ENCODE assay signal across 14 cellular contexts in genomic region chr14:104746071-104746545, GRCh38. TPM values are rescaled to one million over a fixed set of nuclear protein-coding genes. Genes with fewer than 3 reads are reported as not detected.
DNase-seq lines count a peak whose midpoint lies in the region; ATAC-seq and TF ChIP-seq lines count a peak whose summit lies in the region.
"Had no signal": no experiment of that assay in that cellular context is flagged by ENCODE, and none has a peak within 500 bp of the region (broad histone marks: within the 10 kb centered on the region; RNA-seq: fewer than 3 reads in every experiment).

No MANE protein-coding gene starts in this region.

- no peak overlapping the region for H3K9ac ChIP-seq in adipocyte (ENCODE audit: low read length)
- peak overlapping the region; percentile 72 for H3K9ac ChIP-seq in mesenchymal stem cell (ENCODE audit: low read length)
- H3K9ac ChIP-seq: neural progenitor cell had no signal

- peak; percentile 60 for DNase-seq in Right ventricle myocardium inferior (ENCODE audit: missing footprints)
- DNase-seq in cardiac septum (ENCODE audit: low spot score), result no peak
- DNase-seq in adipocyte (ENCODE audit: low read depth), result no peak
- no peak for DNase-seq in mesenchymal stem cell
- DNase-seq in upper lobe of right lung, result no peak
- DNase-seq in AML-193 (lab: John Stamatoyannopoulos, UW), result no peak
- DNase-seq in GM19240 (ENCODE audit: insufficient read length, low spot score), result no peak
- DNase-seq: activated naive CD4-positive, alpha-beta T cell; GDM1; RPMI8226; testis had no signal

- no peaks in the 10 kb centered on the region for H3K9me3 ChIP-seq in adipocyte (ENCODE audit: control insufficient read depth, low read length)
- H3K9me3 ChIP-seq in mesenchymal stem cell (ENCODE audit: control insufficient read depth, low read length), result no peaks in the 10 kb centered on the region
- H3K9me3 ChIP-seq in upper lobe of right lung, result no peaks in the 10 kb centered on the region
- H3K9me3 ChIP-seq: testis had no signal

- no peak overlapping the region for H2BK120ac ChIP-seq in mesenchymal stem cell (ENCODE audit: low read depth, low read length)

- no peak overlapping the region for H3K14ac ChIP-seq in mesenchymal stem cell (ENCODE audit: low read length in 2 of 2)

- intact Hi-C loops in Right ventricle myocardium inferior (cut with DNase I) (no loop called here), cardiac septum (cut with DNase I) (no loop called here), upper lobe of right lung (cut with DNase I) (no loop called here)

- H3K4me2 ChIP-seq in mesenchymal stem cell (ENCODE audit: low read length, poor library complexity, severe bottlenecking), result no peak overlapping the region
- H3K4me2 ChIP-seq: GM23338, neural progenitor cell had no signal

- no peak overlapping the region for H2AK5ac ChIP-seq in mesenchymal stem cell (ENCODE audit: low read length, severe bottlenecking)

- peak overlapping the region; percentile 14 to 61 for H3K18ac ChIP-seq in mesenchymal stem cell (ENCODE audit: low read depth in 1 of 2, low read length in 2 of 2)

- peak overlapping the region; percentile 3 for H3K4me3 ChIP-seq in adipocyte (ENCODE audit: low read length)
- H3K4me3 ChIP-seq in mesenchymal stem cell (ENCODE audit: insufficient read depth in 1 of 2, low read depth in 1 of 2, low read length in 2 of 2), result peak overlapping the region in 1 of 2 experiments; percentile 34
- no peak overlapping the region for H3K4me3 ChIP-seq in upper lobe of right lung
- H3K4me3 ChIP-seq: GM23338, neural progenitor cell, testis had no signal

- H2BK15ac ChIP-seq in mesenchymal stem cell (ENCODE audit: low read depth, poor library complexity, severe bottlenecking), result no peak overlapping the region

- H4K8ac ChIP-seq in mesenchymal stem cell (ENCODE audit: low read length), result no peak overlapping the region

- 85% methylated on average over 13 of the region's 13 CpGs for WGBS in mesenchymal stem cell

- H3K23ac ChIP-seq in mesenchymal stem cell (ENCODE audit: low read length in 2 of 2), result no peak overlapping the region

- TF ChIP-seq CTCF in upper lobe of right lung (IDR thresholded peaks at IDR 0.05), result no peak

- H3K36me3 ChIP-seq in adipocyte (ENCODE audit: control insufficient read depth, insufficient read depth, low read length, severe bottlenecking) (no peaks in the 10 kb centered on the region), mesenchymal stem cell (ENCODE audit: control insufficient read depth in 1 of 2, insufficient read depth in 2 of 2, low read depth in 1 of 2, low read length in 2 of 2) (peaks cover 0 to 16% of the 10 kb centered on the region in 2 experiments), upper lobe of right lung (no peaks in the 10 kb centered on the region)
- H3K36me3 ChIP-seq: neural progenitor cell had no signal

- no peaks in the 10 kb centered on the region for H3K79me1 ChIP-seq in mesenchymal stem cell (replicated peaks; ENCODE audit: low read length, poor library complexity, severe bottlenecking)

- H4K91ac ChIP-seq in mesenchymal stem cell (ENCODE audit: low read length), result no peak overlapping the region

- H3K27me3 ChIP-seq in adipocyte (replicated peaks; ENCODE audit: control insufficient read depth, insufficient read depth, low read length) (no peaks in the 10 kb centered on the region), mesenchymal stem cell (ENCODE audit: control insufficient read depth in 1 of 2, insufficient read depth in 1 of 2, low read length in 2 of 2) (no peaks in the 10 kb centered on the region), upper lobe of right lung (no peaks in the 10 kb centered on the region)
- H3K27me3 ChIP-seq: neural progenitor cell, testis had no signal

- no peak overlapping the region for H2BK12ac ChIP-seq in mesenchymal stem cell (ENCODE audit: low read length in 2 of 2)

- H3K4ac ChIP-seq in mesenchymal stem cell (ENCODE audit: low read depth in 1 of 2, low read length in 2 of 2), result no peak overlapping the region

- H2AFZ ChIP-seq in mesenchymal stem cell (ENCODE audit: low read depth, low read length), result no peak overlapping the region
- H2AFZ ChIP-seq: GM23338, neural progenitor cell had no signal

- H3K27ac ChIP-seq in mesenchymal stem cell (ENCODE audit: low read length, poor library complexity, severe bottlenecking), result no peak overlapping the region
- H3K27ac ChIP-seq in upper lobe of right lung, result peak overlapping the region; percentile 63
- H3K27ac ChIP-seq: neural progenitor cell had no signal

- no peak overlapping the region for H2BK5ac ChIP-seq in mesenchymal stem cell (ENCODE audit: low read depth, low read length, poor library complexity, severe bottlenecking)

- H3K4me1 ChIP-seq in adipocyte (ENCODE audit: control insufficient read depth, insufficient read depth, low read length) (peaks cover 36% of the 10 kb centered on the region), mesenchymal stem cell (ENCODE audit: control insufficient read depth, insufficient read depth, low read depth, low read length) (peaks cover 24% of the 10 kb centered on the region), upper lobe of right lung (peaks cover 10% of the 10 kb centered on the region)

- ATAC-seq in Right ventricle myocardium inferior, result no peak
- ATAC-seq in upper lobe of right lung, result no peak
- ATAC-seq in GM21367 (IDR thresholded peaks at IDR 0.05; ENCODE audit: unreplicated experiment), result no peak
- ATAC-seq: GM23338 had no signal

RNA-seq across cellular contexts. Expression of gene SIVA1, which starts 6.8 kb away (rescaled TPM):
- total RNA-seq in Right ventricle myocardium inferior, result 54.4 TPM
- total RNA-seq in cardiac septum, result 50.9 TPM
- 68.6 TPM for polyA plus RNA-seq in mesenchymal stem cell (2013, experiment 1 of 2)
- polyA plus RNA-seq in mesenchymal stem cell (2013, experiment 2 of 2), result 73.5 TPM
- 66.1 TPM for total RNA-seq in upper lobe of right lung

RNA-seq across cellular contexts. Expression of gene ADSS1, which starts 22.1 kb away (rescaled TPM):
- total RNA-seq in Right ventricle myocardium inferior (191 TPM), cardiac septum (114 TPM), upper lobe of right lung (5.5 TPM)
- polyA plus RNA-seq in mesenchymal stem cell (2013, experiment 1 of 2), result 5.2 TPM
- 4.8 TPM for polyA plus RNA-seq in mesenchymal stem cell (2013, experiment 2 of 2)

RNA-seq across cellular contexts. Expression of gene AKT1, which starts 49.4 kb away (rescaled TPM):
- total RNA-seq in Right ventricle myocardium inferior (134 TPM), cardiac septum (172 TPM), upper lobe of right lung (174 TPM)
- polyA plus RNA-seq in mesenchymal stem cell (2013, experiment 1 of 2), result 106 TPM
- 108 TPM for polyA plus RNA-seq in mesenchymal stem cell (2013, experiment 2 of 2)

RNA-seq across cellular contexts. Expression of gene ZBTB42, which starts 54.8 kb away (rescaled TPM):
- total RNA-seq in Right ventricle myocardium inferior (5.6 TPM), cardiac septum (8.6 TPM), upper lobe of right lung (12.3 TPM)
- 1.8 TPM for polyA plus RNA-seq in mesenchymal stem cell (2013, experiment 1 of 2)
- polyA plus RNA-seq in mesenchymal stem cell (2013, experiment 2 of 2), result 1.6 TPM

RNA-seq across cellular contexts. Expression of gene INF2, which starts 56.7 kb away (rescaled TPM):
- 31.1 TPM for total RNA-seq in Right ventricle myocardium inferior
- total RNA-seq in cardiac septum, result 41.2 TPM
- 59.1 TPM for polyA plus RNA-seq in mesenchymal stem cell (2013, experiment 1 of 2)
- 55.9 TPM for polyA plus RNA-seq in mesenchymal stem cell (2013, experiment 2 of 2)
- 117 TPM for total RNA-seq in upper lobe of right lung

Comparison
In these comparisons a context has a peak if more than half of its experiments do, and no peak if none do; other contexts are left out.
1. RNA of gene ADSS1, which starts 22.1 kb away (total RNA-seq): 191 TPM in Right ventricle myocardium inferior (single experiment) and 114 TPM in cardiac septum (single experiment); 5.5 TPM in upper lobe of right lung (single experiment); every median in the first group is over 10 times any median in the second.